ENCODE assay signal across 20 cellular contexts in genomic region chr3:177026505-177027277, GRCh38.
DNase-seq lines count a peak whose midpoint lies in the region; ATAC-seq and TF ChIP-seq lines count a peak whose summit lies in the region.
"Had no signal": no experiment of that assay in that cellular context is flagged by ENCODE, and none has a peak within 500 bp of the region (broad histone marks: within the 10 kb centered on the region; RNA-seq: fewer than 3 reads in every experiment).

No MANE protein-coding gene starts in this region.

- intact Hi-C loops in mammary epithelial cell (cut with micrococcal nuclease) = loop anchor here (10.0 kb wide), 1 partner anchor 152 kb away; no protein-coding TSS in a partner anchor
- intact Hi-C loops in breast epithelium (cut with DNase I; ENCODE audit: low total_unique reads) = no loop called here
- intact Hi-C loops in vagina (cut with DNase I) = no loop called here

- in situ Hi-C loops in mammary epithelial cell (cut with MboI; ENCODE audit: low sequenced_read_pairs in 2 of 2) = no loop called here

- H3K27me3 Mint-ChIP-seq in progenitor cell of endocrine pancreas = no peaks in the 10 kb centered on the region

- TF ChIP-seq CTCF in mammary epithelial cell (conservative IDR thresholded peaks at IDR 0.05 in 1 of 2, IDR thresholded peaks at IDR 0.05 in 1 of 2; ENCODE audit: extremely low read depth in 1 of 2, insufficient read depth in 1 of 2, low read depth in 1 of 2, low read length in 2 of 2) (no peak), breast epithelium (IDR thresholded peaks at IDR 0.05) (no peak), progenitor cell of endocrine pancreas (IDR thresholded peaks at IDR 0.05; ENCODE audit: unreplicated experiment) (no peak), vagina (IDR thresholded peaks at IDR 0.05) (no peak)

- no peak overlapping the region for H3K27ac ChIP-seq in mammary epithelial cell (ENCODE audit: insufficient read depth, low read depth, low read length)
- no peak overlapping the region for H3K27ac ChIP-seq in breast epithelium
- no peak overlapping the region for H3K27ac ChIP-seq in vagina
- H3K27ac ChIP-seq: sigmoid colon, transverse colon had no signal

- CTCF ChIA-PET in mammary epithelial cell (lab: Charles Lee; ENCODE audit: low non-redundant PET) = no interaction called here

- H3K9me3 ChIP-seq in mammary epithelial cell (replicated peaks; ENCODE audit: insufficient read depth, low read length) (no peaks in the 10 kb centered on the region), breast epithelium (no peaks in the 10 kb centered on the region), vagina (no peaks in the 10 kb centered on the region)
- H3K9me3 ChIP-seq: sigmoid colon, transverse colon had no signal

- WGBS in mammary epithelial cell (ENCODE audit: low coverage, missing lambda C conversion rate) = 84% methylated on average over 3 of the region's 3 CpGs

- no peaks in the 10 kb centered on the region for H3K27me3 ChIP-seq in mammary epithelial cell (ENCODE audit: insufficient read depth, low read length)
- H3K27me3 ChIP-seq in breast epithelium = no peaks in the 10 kb centered on the region
- H3K27me3 ChIP-seq in vagina = no peaks in the 10 kb centered on the region
- H3K27me3 ChIP-seq: sigmoid colon, transverse colon had no signal

- no peak overlapping the region for H3K9ac ChIP-seq in mammary epithelial cell (ENCODE audit: insufficient read depth, low read length)

- H3K79me2 ChIP-seq in mammary epithelial cell (ENCODE audit: insufficient read depth, low read length) = no peaks in the 10 kb centered on the region

- no peaks in the 10 kb centered on the region for H4K20me1 ChIP-seq in mammary epithelial cell (ENCODE audit: insufficient read depth, low read length)

- H3K36me3 Mint-ChIP-seq in progenitor cell of endocrine pancreas (ENCODE audit: insufficient read depth) = peaks cover 28% of the 10 kb centered on the region

- peaks cover 8% of the 10 kb centered on the region for H3K4me1 Mint-ChIP-seq in progenitor cell of endocrine pancreas (ENCODE audit: low read depth)
- H3K4me1 Mint-ChIP-seq: neural crest cell had no signal

- H2AFZ ChIP-seq in mammary epithelial cell (ENCODE audit: low read depth, low read length) = no peak overlapping the region

- no peaks in the 10 kb centered on the region for H3K4me1 ChIP-seq in mammary epithelial cell (ENCODE audit: insufficient read depth, low read length)
- H3K4me1 ChIP-seq in breast epithelium = no peaks in the 10 kb centered on the region
- no peaks in the 10 kb centered on the region for H3K4me1 ChIP-seq in vagina
- H3K4me1 ChIP-seq: transverse colon had no signal

- no peak overlapping the region for H3K4me2 ChIP-seq in mammary epithelial cell (ENCODE audit: insufficient read depth, low read depth, low read length)

- H3K4me3 Mint-ChIP-seq in progenitor cell of endocrine pancreas (ENCODE audit: low read depth) = no peak overlapping the region
- H3K4me3 Mint-ChIP-seq: neural crest cell had no signal

- H3K36me3 ChIP-seq in mammary epithelial cell (ENCODE audit: insufficient read depth, low read length) = peaks cover 26% of the 10 kb centered on the region
- no peaks in the 10 kb centered on the region for H3K36me3 ChIP-seq in breast epithelium
- peaks cover 0 to 35% of the 10 kb centered on the region in 2 donors for H3K36me3 ChIP-seq in vagina

- H3K4me3 ChIP-seq in mammary epithelial cell (replicated peaks in 1 of 3; ENCODE audit: insufficient read depth in 1 of 3, low read depth in 2 of 3, low read length in 3 of 3) = no peak overlapping the region
- no peak overlapping the region for H3K4me3 ChIP-seq in breast epithelium
- no peak overlapping the region for H3K4me3 ChIP-seq in vagina
- H3K4me3 ChIP-seq: sigmoid colon, transverse colon had no signal

- dilution Hi-C loops in mammary epithelial cell (cut with HindIII; ENCODE audit: low sequenced_read_pairs) = no loop called here

- peak; percentile 24 for DNase-seq in mammary epithelial cell
- no peak for DNase-seq in breast epithelium (ENCODE audit: low spot score in 2 of 2)
- peak; percentile 40 to 73 for DNase-seq in erythroblast (lab: John Stamatoyannopoulos, UW)
- DNase-seq in progenitor cell of endocrine pancreas (ENCODE audit: low spot score, unreplicated experiment) = no peak
- no peak for DNase-seq in EL
- no peak for DNase-seq in NCI-H1105 treated with DMSO at 0.1 percent for 48 hours (lab: John Stamatoyannopoulos, UW)
- DNase-seq in vagina (ENCODE audit: extremely low spot score in 2 of 2) = no peak
- DNase-seq: activated CD4-positive, alpha-beta T cell treated with anti-CD3 and anti-CD28 coated beads for 48 hours; activated T-cell treated with anti-CD3 and anti-CD28 coated beads, Interleukin-2, amount 50 U/mL, for 1 hour; foreskin melanocyte; GF-D8; KBM-7; NCI-H146; NCI-H526 treated with DMSO at 0.1 percent for 48 hours; RPMI8226; sigmoid colon; stimulated activated CD4-positive, alpha-beta T cell treated with anti-CD3 and anti-CD28 coated beads, Interleukin-4, amount 100 ng/mL, for 1 hour; transverse colon had no signal

- TF ChIP-seq POLR2A in breast epithelium (IDR thresholded peaks at IDR 0.05) = no peak
- TF ChIP-seq POLR2A in erythroblast (IDR thresholded peaks at IDR 0.05; ENCODE audit: low read length) = no peak
- no peak for TF ChIP-seq POLR2A in vagina (IDR thresholded peaks at IDR 0.05)

- ATAC-seq in SK-N-SH treated with all-trans-retinoic acid at 6 μM for 48 hours = peak; percentile 41; the same call in 1 of the 3 replicates

- H3K27ac Mint-ChIP-seq in progenitor cell of endocrine pancreas = peak overlapping the region; percentile 79

- BruUV-seq in mammary epithelial cell (replicated peaks; lab: Mats Ljungman, UMichigan) = no TSS peak

- H3K9me3 Mint-ChIP-seq in progenitor cell of endocrine pancreas (ENCODE audit: low read depth) = no peaks in the 10 kb centered on the region
- H3K9me3 Mint-ChIP-seq: neural crest cell had no signal

TF ChIP-seq in SK-N-SH treated with all-trans-retinoic acid at 6 μM for 48 hours, 23 proteins besides CTCF, POLR2A, EP300 and RAD21:
- no peak for TF ChIP-seq ZC3H10 (CRISPR knock-in tag; IDR thresholded peaks at IDR 0.05)
- no peak for TF ChIP-seq TSHZ2 (CRISPR knock-in tag; IDR thresholded peaks at IDR 0.05)
- TF ChIP-seq OSR1 (CRISPR knock-in tag; IDR thresholded peaks at IDR 0.05) = no peak
- TF ChIP-seq ZFP30 (CRISPR knock-in tag; IDR thresholded peaks at IDR 0.05) = no peak
- TF ChIP-seq TCF4 (CRISPR knock-in tag; IDR thresholded peaks at IDR 0.05; ENCODE audit: borderline replicate concordance) = no peak
- no peak for TF ChIP-seq CREB5 (CRISPR knock-in tag; IDR thresholded peaks at IDR 0.05; ENCODE audit: low read depth)
- TF ChIP-seq ZFP3 (CRISPR knock-in tag; IDR thresholded peaks at IDR 0.05) = no peak
- TF ChIP-seq ZNF565 (CRISPR knock-in tag; conservative IDR thresholded peaks at IDR 0.05; ENCODE audit: low read depth) = no peak
- no peak for TF ChIP-seq RARB (CRISPR knock-in tag; IDR thresholded peaks at IDR 0.05)
- no peak for TF ChIP-seq ZNF8 (CRISPR knock-in tag; IDR thresholded peaks at IDR 0.05)
- no peak for TF ChIP-seq PPARA (CRISPR knock-in tag; IDR thresholded peaks at IDR 0.05; ENCODE audit: borderline replicate concordance)
- no peak for TF ChIP-seq ESRRG (CRISPR knock-in tag; IDR thresholded peaks at IDR 0.05)
- TF ChIP-seq SNAI2 (CRISPR knock-in tag; IDR thresholded peaks at IDR 0.05) = no peak
- no peak for TF ChIP-seq TOX (CRISPR knock-in tag; IDR thresholded peaks at IDR 0.05; ENCODE audit: borderline replicate concordance)
- TF ChIP-seq ARNTL (CRISPR knock-in tag; IDR thresholded peaks at IDR 0.05; ENCODE audit: borderline replicate concordance, low read depth) = no peak

Comparison
In these comparisons a context has a peak if more than half of its experiments do, and no peak if none do; other contexts are left out.
1. DNase-seq: peak in mammary epithelial cell (single experiment) and erythroblast (2 of 2); none in breast epithelium (0 of 2), progenitor cell of endocrine pancreas (single experiment), EL (single experiment), NCI-H1105 treated with DMSO at 0.1 percent for 48 hours (single experiment) and vagina (0 of 2).